Comparison of ENCODE assay signal across 1 cellular context in genomic region chrX:129982300-129983246, GRCh38.
TF ChIP-seq lines count a peak whose summit lies in the region.

Gene BCORL1 (plus strand): TSS chrX:129982635. CDS start chrX:130005232, 22,597 bp downstream.

TF ChIP-seq in HEK293, 187 proteins besides CTCF, POLR2A, EP300 and RAD21 (continued from another document):
- TF ChIP-seq ZNF362 (tag by site-specific recombination; IDR thresholded peaks at IDR 0.05) (no peak), ZNF184 (tag by site-specific recombination; IDR thresholded peaks at IDR 0.05) (no peak), ZNF26 (tag by site-specific recombination; IDR thresholded peaks at IDR 0.05) (no peak), BCL6B (tag by site-specific recombination; IDR thresholded peaks at IDR 0.05) (peak; percentile 44; the same call in 1 of the 2 replicates), ZNF585B (tag by site-specific recombination; IDR thresholded peaks at IDR 0.05) (no peak), ZNF580 (tag by site-specific recombination; IDR thresholded peaks at IDR 0.05) (no peak), ZNF174 (tag by site-specific recombination; IDR thresholded peaks at IDR 0.05) (no peak), KLF1 (tag by site-specific recombination; IDR thresholded peaks at IDR 0.05) (0 out of 2 replicates have a peak, but pooled peaks have one; percentile 34), HOXA7 (CRISPR knock-in tag; IDR thresholded peaks at IDR 0.05; ENCODE audit: borderline replicate concordance) (no peak), ZBTB44 (tag by site-specific recombination; IDR thresholded peaks at IDR 0.05) (no peak), ZNF600 (tag by site-specific recombination; IDR thresholded peaks at IDR 0.05) (no peak), ZNF341 (tag by site-specific recombination; IDR thresholded peaks at IDR 0.05; ENCODE audit: low read depth) (peak; percentile 89), ZNF560 (tag by site-specific recombination; IDR thresholded peaks at IDR 0.05; ENCODE audit: borderline replicate concordance) (no peak), ZSCAN18 (tag by site-specific recombination; IDR thresholded peaks at IDR 0.05) (no peak), ZNF529 (tag by site-specific recombination; IDR thresholded peaks at IDR 0.05; ENCODE audit: insufficient replicate concordance) (no peak), ZNF155 (tag by site-specific recombination; IDR thresholded peaks at IDR 0.05) (no peak), ZBTB26 (tag by site-specific recombination; optimal IDR thresholded peaks at IDR 0.05) (peak; percentile 87), ZNF311 (tag by site-specific recombination; IDR thresholded peaks at IDR 0.05; ENCODE audit: borderline replicate concordance) (no peak), ZBTB10 (tag by site-specific recombination; IDR thresholded peaks at IDR 0.05) (peak; percentile 66), GLI4 (tag by site-specific recombination; IDR thresholded peaks at IDR 0.05) (no peak), ZNF548 (tag by site-specific recombination; IDR thresholded peaks at IDR 0.05) (no peak), OSR2 (tag by site-specific recombination; IDR thresholded peaks at IDR 0.05) (no peak), ZNF747 (tag by site-specific recombination; IDR thresholded peaks at IDR 0.05) (no peak), ZNF776 (tag by site-specific recombination; IDR thresholded peaks at IDR 0.05; ENCODE audit: borderline replicate concordance) (no peak), ZBTB6 (tag by site-specific recombination; IDR thresholded peaks at IDR 0.05) (no peak), ZNF121 (tag by site-specific recombination; IDR thresholded peaks at IDR 0.05) (no peak), ZEB2 (tag by site-specific recombination; IDR thresholded peaks at IDR 0.05) (peak; percentile 68; the same call in 1 of the 2 replicates), ZSCAN23 (tag by site-specific recombination; IDR thresholded peaks at IDR 0.05) (peak; percentile 50; the same call in 1 of the 2 replicates), ZBTB49 (tag by site-specific recombination; IDR thresholded peaks at IDR 0.05; ENCODE audit: low read depth) (no peak), ZNF394 (tag by site-specific recombination; IDR thresholded peaks at IDR 0.05; ENCODE audit: borderline replicate concordance) (peak; percentile 66), ZNF175 (tag by site-specific recombination; IDR thresholded peaks at IDR 0.05) (no peak), ZFHX2 (tag by site-specific recombination; conservative IDR thresholded peaks at IDR 0.05) (peak; percentile 93), SCRT2 (tag by site-specific recombination; IDR thresholded peaks at IDR 0.05) (no peak), ZNF239 (tag by site-specific recombination; IDR thresholded peaks at IDR 0.05) (no peak), ZNF654 (tag by site-specific recombination; IDR thresholded peaks at IDR 0.05; ENCODE audit: low read depth) (no peak), ZNF561 (tag by site-specific recombination; IDR thresholded peaks at IDR 0.05; ENCODE audit: borderline replicate concordance) (peak; percentile 58; the same call in 1 of the 2 replicates), BCL11A (tag by site-specific recombination; IDR thresholded peaks at IDR 0.05; ENCODE audit: low read depth) (no peak), ZNF335 (tag by site-specific recombination; conservative IDR thresholded peaks at IDR 0.05) (peak; percentile 90), ELK4 (IDR thresholded peaks at IDR 0.05; ENCODE audit: borderline replicate concordance, low read depth, low read length) (no peak), ZNF639 (tag by site-specific recombination; IDR thresholded peaks at IDR 0.05) (peak; percentile 84; the same call in 1 of the 2 replicates), SETDB1 (IDR thresholded peaks at IDR 0.05; ENCODE audit: insufficient read length, low read length) (no peak)
TF ChIP-seq in HEK293: peak in this region for 61.
